In the genomic region with DNA sequence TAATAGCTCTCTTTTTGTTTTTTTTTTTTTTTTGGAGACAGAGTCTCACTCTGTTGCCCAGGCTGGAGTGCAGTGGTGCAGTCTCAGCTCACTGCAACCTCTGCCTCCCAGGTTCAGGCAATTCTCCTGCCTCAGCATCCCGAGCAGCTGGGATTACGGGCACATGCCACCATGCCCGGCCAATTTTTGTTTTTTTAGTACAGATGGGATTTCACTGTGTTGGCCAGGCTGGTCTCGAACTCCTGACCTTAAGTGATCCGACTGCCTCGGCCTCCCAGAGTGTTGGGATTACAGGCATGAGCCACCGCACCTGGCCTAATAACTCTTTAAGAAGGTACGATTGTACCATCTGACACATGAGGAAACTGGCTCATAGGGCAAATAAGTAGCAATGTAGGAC, we compare ENCODE assay signal across 1 cellular context. TPM values are rescaled to one million over a fixed set of nuclear protein-coding genes. Genes with fewer than 3 reads are reported as not detected.
"Had no signal": no experiment of that assay in that cellular context is flagged by ENCODE, and none has a peak within 500 bp of the region (broad histone marks: within the 10 kb centered on the region; RNA-seq: fewer than 3 reads in every experiment).

No MANE protein-coding gene starts in this region.

RNA-seq across cellular contexts. Expression of a gene that starts 28.1 kb away (rescaled TPM):
- polyA plus RNA-seq: hepatocyte had no signal
